ENCODE assay signal across 1 cellular context in the genomic region with DNA sequence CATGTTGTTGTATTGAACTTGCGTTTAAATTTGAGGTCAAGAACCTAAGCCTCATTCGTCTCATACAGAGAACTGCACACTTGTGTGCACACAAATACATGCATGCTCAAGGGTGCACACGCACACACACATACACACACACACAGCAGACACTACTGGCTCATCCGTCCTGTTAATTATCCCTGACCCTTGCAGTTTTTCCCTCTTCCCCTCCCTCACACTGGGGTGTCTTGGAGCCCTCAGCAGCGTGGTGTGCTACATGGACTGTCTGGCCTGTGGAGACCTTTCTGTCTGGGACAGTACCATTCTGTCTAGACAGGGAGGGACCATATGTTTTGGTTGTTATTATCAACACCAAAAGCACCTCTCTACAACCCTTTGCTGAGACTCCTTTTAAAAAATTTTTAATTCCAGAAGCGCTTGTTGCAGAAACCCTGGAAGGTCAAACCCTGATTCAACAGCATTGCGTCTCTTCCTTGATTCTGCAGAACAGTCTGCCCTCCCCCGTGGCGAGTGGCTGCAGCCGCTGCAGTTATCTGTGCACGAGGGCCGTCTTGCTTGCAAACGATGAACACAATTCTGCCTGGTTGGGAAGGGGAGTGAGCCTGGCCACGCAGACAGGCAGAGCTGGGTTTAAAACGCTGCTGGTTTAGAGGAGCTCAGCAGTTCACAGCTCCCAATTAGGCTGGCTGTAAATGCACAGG.
TF ChIP-seq lines count a peak whose summit lies in the region.

No MANE protein-coding gene starts in this region.

TF ChIP-seq in HEK293, 187 proteins besides CTCF, POLR2A, EP300 and RAD21 (continued from another document):
- TF ChIP-seq, protein P1, sequence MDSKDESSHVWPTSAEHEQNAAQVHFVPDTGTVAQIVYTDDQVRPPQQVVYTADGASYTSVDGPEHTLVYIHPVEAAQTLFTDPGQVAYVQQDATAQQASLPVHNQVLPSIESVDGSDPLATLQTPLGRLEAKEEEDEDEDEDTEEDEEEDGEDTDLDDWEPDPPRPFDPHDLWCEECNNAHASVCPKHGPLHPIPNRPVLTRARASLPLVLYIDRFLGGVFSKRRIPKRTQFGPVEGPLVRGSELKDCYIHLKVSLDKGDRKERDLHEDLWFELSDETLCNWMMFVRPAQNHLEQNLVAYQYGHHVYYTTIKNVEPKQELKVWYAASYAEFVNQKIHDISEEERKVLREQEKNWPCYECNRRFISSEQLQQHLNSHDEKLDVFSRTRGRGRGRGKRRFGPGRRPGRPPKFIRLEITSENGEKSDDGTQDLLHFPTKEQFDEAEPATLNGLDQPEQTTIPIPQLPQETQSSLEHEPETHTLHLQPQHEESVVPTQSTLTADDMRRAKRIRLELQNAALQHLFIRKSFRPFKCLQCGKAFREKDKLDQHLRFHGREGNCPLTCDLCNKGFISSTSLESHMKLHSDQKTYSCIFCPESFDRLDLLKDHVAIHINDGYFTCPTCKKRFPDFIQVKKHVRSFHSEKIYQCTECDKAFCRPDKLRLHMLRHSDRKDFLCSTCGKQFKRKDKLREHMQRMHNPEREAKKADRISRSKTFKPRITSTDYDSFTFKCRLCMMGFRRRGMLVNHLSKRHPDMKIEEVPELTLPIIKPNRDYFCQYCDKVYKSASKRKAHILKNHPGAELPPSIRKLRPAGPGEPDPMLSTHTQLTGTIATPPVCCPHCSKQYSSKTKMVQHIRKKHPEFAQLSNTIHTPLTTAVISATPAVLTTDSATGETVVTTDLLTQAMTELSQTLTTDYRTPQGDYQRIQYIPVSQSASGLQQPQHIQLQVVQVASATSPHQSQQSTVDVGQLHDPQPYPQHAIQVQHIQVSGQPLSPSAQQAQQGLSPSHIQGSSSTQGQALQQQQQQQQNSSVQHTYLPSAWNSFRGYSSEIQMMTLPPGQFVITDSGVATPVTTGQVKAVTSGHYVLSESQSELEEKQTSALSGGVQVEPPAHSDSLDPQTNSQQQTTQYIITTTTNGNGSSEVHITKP (tag by site-specific recombination; IDR thresholded peaks at IDR 0.05) = peak; percentile 71
